ENCODE assay signal across 8 cellular contexts in the genomic region with DNA sequence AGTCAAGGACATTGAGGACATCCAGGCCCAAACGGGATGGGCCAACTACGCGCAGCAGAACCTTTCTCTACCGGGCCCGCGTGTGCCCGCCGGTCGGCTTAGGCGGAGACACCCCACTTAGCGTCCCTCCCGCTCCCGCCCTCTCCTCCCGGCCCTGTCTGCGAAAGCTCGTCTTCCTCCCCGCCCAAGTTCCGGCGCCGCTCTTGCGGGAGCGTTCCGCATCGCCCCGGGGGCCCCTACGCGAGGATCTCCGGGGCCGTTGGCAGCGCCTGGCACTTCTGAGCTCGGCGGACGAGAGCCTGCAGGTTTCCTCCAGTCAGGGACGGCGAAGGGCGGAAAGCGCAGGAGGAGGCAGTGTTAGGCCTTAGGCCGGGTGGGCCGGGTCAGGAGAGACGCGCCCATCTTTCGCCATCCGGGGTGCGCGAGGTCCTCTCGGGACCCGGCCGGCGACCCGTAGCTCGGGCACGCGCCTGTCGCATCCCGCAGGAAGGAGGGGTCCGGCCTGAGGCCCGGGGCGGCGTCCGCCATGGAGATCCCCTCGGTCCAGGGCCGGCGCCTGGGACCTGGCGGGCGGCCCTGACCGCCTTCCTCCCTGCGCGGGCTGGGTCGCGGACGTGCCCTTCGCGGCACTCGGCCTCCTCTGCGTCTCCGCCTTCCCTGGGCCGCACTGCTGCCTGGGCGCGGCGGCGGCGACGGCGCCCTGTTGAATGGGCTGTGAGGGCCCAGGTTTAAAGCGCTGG. TPM values are rescaled to one million over a fixed set of nuclear protein-coding genes. Genes with fewer than 3 reads are reported as not detected.
DNase-seq lines count a peak whose midpoint lies in the region; ATAC-seq, FAIRE-seq and TF ChIP-seq lines count a peak whose summit lies in the region.

Gene FEM1B (plus strand): TSS at position 141 of the 740 bp plus-strand sequence. CDS start 673 bp downstream, outside the sequence.

- H3K36me3 ChIP-seq in adipocyte (ENCODE audit: control insufficient read depth, insufficient read depth, low read length, severe bottlenecking), result no peaks in the 10 kb centered on the region
- no peaks in the 10 kb centered on the region for H3K36me3 ChIP-seq in cardiac muscle cell
- no peaks in the 10 kb centered on the region for H3K36me3 ChIP-seq in transverse colon

- in situ Hi-C loops in transverse colon (cut with MboI; ENCODE audit: low pct_ligation_motif_present in 1 of 4, low pct_unique_long_range_greater_than_20kb in 1 of 4, low sequenced_read_pairs in 3 of 4), result no loop called here

- TF ChIP-seq POLR2A in GM12892 (IDR thresholded peaks at IDR 0.05; ENCODE audit: low read depth, low read length) (peak; percentile 77), transverse colon (IDR thresholded peaks at IDR 0.05) (peak; percentile 86)

- peak; percentile 75 for ATAC-seq in HG02840 (IDR thresholded peaks at IDR 0.05; ENCODE audit: low FRiP score, unreplicated experiment)

- WGBS in transverse colon (ENCODE audit: low coverage in 1 of 2), 2 donors, result 2% methylated on average over 27 of the region's 85 CpGs; no CpG with 5 or more reads in 1 of the 2 donors

- FAIRE-seq in GM12892 (lab: Jason Lieb, UNC), result peak; percentile 91

- intact Hi-C loops in transverse colon (cut with DNase I; ENCODE audit: low total_unique reads), result no loop called here

- H3K9ac ChIP-seq in adipocyte (ENCODE audit: low read length), result peak within 1 kb of the TSS; percentile 99

- H3K4me3 ChIP-seq in adipocyte (ENCODE audit: low read length), result peak within 1 kb of the TSS; percentile 97
- H3K4me3 ChIP-seq in cardiac muscle cell, result peak within 1 kb of the TSS; percentile 70
- H3K4me3 ChIP-seq in transverse colon, result peak within 1 kb of the TSS; percentile 53 to 89 (median 76)

- no peak for TF ChIP-seq EP300 in transverse colon (IDR thresholded peaks at IDR 0.05; ENCODE audit: low read depth)

- TF ChIP-seq CTCF in cardiac muscle cell (IDR thresholded peaks at IDR 0.05; ENCODE audit: low read depth, low read length) (no peak), transverse colon (IDR thresholded peaks at IDR 0.05) (peak in 2 of 5 experiments; percentile 30 to 65)

- H3K27me3 ChIP-seq in adipocyte (replicated peaks; ENCODE audit: control insufficient read depth, insufficient read depth, low read length) (no peaks in the 10 kb centered on the region), cardiac muscle cell (no peaks in the 10 kb centered on the region), transverse colon (no peaks in the 10 kb centered on the region)

- H3K4me1 ChIP-seq in adipocyte (ENCODE audit: control insufficient read depth, insufficient read depth, low read length), result peaks cover 56% of the 10 kb centered on the region
- H3K4me1 ChIP-seq in cardiac muscle cell (ENCODE audit: low read depth), result peaks cover 48% of the 10 kb centered on the region
- peaks cover 17 to 48% (median 40%) of the 10 kb centered on the region in 4 donors for H3K4me1 ChIP-seq in transverse colon

- DNase-seq in GM12892 (ENCODE audit: insufficient read length), result peak; percentile 82
- DNase-seq in NCI-H1436 treated with DMSO at 0.1 percent for 48 hours (lab: John Stamatoyannopoulos, UW), result peak; percentile 57
- peak; percentile 83 for DNase-seq in T follicular helper cell (ENCODE audit: low read depth)
- DNase-seq in adipocyte (ENCODE audit: low read depth), result peak; percentile 96
- DNase-seq in cardiac muscle cell (ENCODE audit: low read depth in 1 of 2, low spot score in 1 of 2), result peak; percentile 92 to 96
- DNase-seq in pons (ENCODE audit: low spot score), result peak; percentile 91
- peak; percentile 92 for DNase-seq in transverse colon

- no peaks in the 10 kb centered on the region for H3K9me3 ChIP-seq in adipocyte (ENCODE audit: control insufficient read depth, low read length)
- H3K9me3 ChIP-seq in cardiac muscle cell (ENCODE audit: low read depth), result no peaks in the 10 kb centered on the region
- no peaks in the 10 kb centered on the region for H3K9me3 ChIP-seq in transverse colon

- H3K27ac ChIP-seq in cardiac muscle cell, result peak within 1 kb of the TSS; percentile 96
- peak within 1 kb of the TSS; percentile 97 to 99 (median 98) for H3K27ac ChIP-seq in transverse colon

RNA-seq across cellular contexts. Expression of gene FEM1B, which starts in this region (rescaled TPM):
- polyA plus RNA-seq in GM12892 (2012; ENCODE audit: missing spikeins), result 11.4 TPM
- total RNA-seq in cardiac muscle cell (45.2 and 59.7 TPM in 2 replicates), transverse colon (10 to 100 TPM; 25.1 to 64.7 (median 43.0) TPM)
- 23.0 and 29.0 TPM in 2 replicates for polyA plus RNA-seq in cardiac muscle cell

Comparison
In these comparisons a context has a peak if more than half of its experiments do, and no peak if none do; other contexts are left out.
1. Peak in every context shown above with its lines: DNase-seq, ATAC-seq, H3K4me3 ChIP-seq and H3K27ac ChIP-seq.